Comparison of ENCODE assay signal across 1 cellular context in the genomic region with DNA sequence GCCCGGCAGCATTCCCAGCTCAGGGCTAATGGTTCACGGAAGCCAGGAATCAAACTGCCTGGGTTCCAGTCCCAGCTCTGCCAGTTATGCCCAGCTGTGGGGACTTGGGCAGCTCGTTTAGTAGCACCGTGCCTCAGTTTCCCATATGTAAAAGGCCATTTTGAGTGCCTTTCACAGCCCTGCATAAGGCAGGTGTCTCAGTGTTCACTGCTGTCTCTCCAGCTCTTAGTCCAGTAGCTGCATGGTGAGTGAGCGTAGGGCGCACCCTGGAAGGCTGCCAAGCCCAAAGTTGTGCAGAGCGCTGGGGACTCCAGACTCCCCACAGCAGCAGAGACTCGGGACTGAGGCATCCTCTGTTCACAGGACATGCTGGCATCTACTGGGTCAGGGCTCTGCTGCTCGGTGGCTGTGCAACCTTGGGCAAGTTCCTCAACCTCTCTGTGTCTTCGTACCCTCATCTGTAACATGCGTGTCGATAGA.
TF ChIP-seq lines count a peak whose summit lies in the region.

No MANE protein-coding gene starts in this region.

TF ChIP-seq in GM12878, 131 proteins besides CTCF, POLR2A, EP300 and RAD21:
- no peak for TF ChIP-seq NRF1 (conservative IDR thresholded peaks at IDR 0.05; ENCODE audit: low read depth, low read length)
- peak; percentile 35; the same call in 1 of the 2 replicates for TF ChIP-seq PML (IDR thresholded peaks at IDR 0.05; ENCODE audit: low read length)
